In the genomic region with DNA sequence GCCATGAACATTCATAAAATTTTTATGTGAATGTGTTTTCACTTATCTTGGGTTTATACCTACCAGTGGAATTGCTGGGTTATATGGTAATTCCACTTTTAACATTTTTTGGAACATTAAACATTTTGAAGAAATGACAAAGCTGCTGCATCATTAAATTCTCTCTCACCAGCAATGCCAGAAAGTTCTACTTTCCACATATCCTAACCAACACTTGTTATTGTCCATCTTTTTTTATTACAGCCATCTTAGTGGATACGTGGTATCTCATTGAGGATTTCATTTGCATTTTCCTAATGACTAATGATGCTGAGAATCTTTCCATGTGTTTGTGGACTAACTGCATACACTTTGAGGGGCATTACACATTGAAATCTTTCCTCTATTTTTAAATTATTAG, we compare ENCODE assay signal across 33 cellular contexts.
DNase-seq lines count a peak whose midpoint lies in the region; ATAC-seq and TF ChIP-seq lines count a peak whose summit lies in the region.
"Had no signal": no experiment of that assay in that cellular context is flagged by ENCODE, and none has a peak within 500 bp of the region (broad histone marks: within the 10 kb centered on the region; RNA-seq: fewer than 3 reads in every experiment).

No MANE protein-coding gene starts in this region.

- no peak overlapping the region for H3K27ac ChIP-seq in HEK293 (ENCODE audit: extremely low read depth, low read depth, low read length)
- H3K27ac ChIP-seq in dorsolateral prefrontal cortex: peak overlapping the region in 30 of 59 donors; percentile 0 to 96 (median 70)
- no peak overlapping the region for H3K27ac ChIP-seq in upper lobe of left lung
- H3K27ac ChIP-seq: 22Rv1; A549; BLaER1; BLaER1 treated with 17β-estradiol and CSF1 and Interleukin-3, amounts not matched to agents 10 nM and 100 nM; C4-2B had no signal

- no peak overlapping the region for H3K4me3 Mint-ChIP-seq in T-helper 17 cell
- H3K4me3 Mint-ChIP-seq: B cell; CD14-positive monocyte; CD4-positive, alpha-beta memory T cell; CD4-positive, alpha-beta T cell; CD4-positive, CD25-positive, alpha-beta regulatory T cell; CD8-positive, alpha-beta memory T cell; CD8-positive, alpha-beta T cell had no signal

- POLR2A ChIA-PET in HEK293 (lab: Yijun Ruan, JAX): no interaction called here

- WGBS in upper lobe of left lung, 2 donors: 96% methylated on average over 1 of the region's 1 CpG

- intact Hi-C loops in dorsolateral prefrontal cortex (cut with DNase I): no loop called here

- peaks cover 36% of the 10 kb centered on the region for H3K4me1 Mint-ChIP-seq in T-helper 17 cell

- H3K36me3 Mint-ChIP-seq in T-helper 17 cell (ENCODE audit: low read depth): peaks cover 3% of the 10 kb centered on the region

- H3K27me3 ChIP-seq in dorsolateral prefrontal cortex: no peaks in the 10 kb centered on the region
- no peaks in the 10 kb centered on the region for H3K27me3 ChIP-seq in upper lobe of left lung
- H3K27me3 ChIP-seq: BE2C; BLaER1; BLaER1 treated with 17β-estradiol and CSF1 and Interleukin-3, amounts not matched to agents 10 nM and 100 nM had no signal

- H3K36me3 ChIP-seq in HEK293 (ENCODE audit: control insufficient read depth in 2 of 2, insufficient read depth in 1 of 2, low read length in 2 of 2): no peaks in the 10 kb centered on the region
- no peaks in the 10 kb centered on the region for H3K36me3 ChIP-seq in upper lobe of left lung
- H3K36me3 ChIP-seq: BE2C, BLaER1 had no signal

- CTCF ChIA-PET in HEK293 (lab: Yijun Ruan, JAX): interaction anchor here (0.6 to 1.0 kb wide), 3 partner anchors 18 to 45 kb away, joined by 3 read pairs; no protein-coding TSS in a partner anchor

- no peak for TF ChIP-seq POLR2A in upper lobe of left lung (IDR thresholded peaks at IDR 0.05)

- H3K9me3 ChIP-seq in HEK293 (ENCODE audit: control insufficient read depth, insufficient read depth, low read depth, low read length) (no peaks in the 10 kb centered on the region), T-helper 17 cell (ENCODE audit: control insufficient read depth, low read length, poor library complexity, severe bottlenecking) (no peaks in the 10 kb centered on the region), upper lobe of left lung (no peaks in the 10 kb centered on the region)
- H3K9me3 ChIP-seq: A549, BE2C, Caco-2 had no signal

- peaks cover 5% of the 10 kb centered on the region; the same call in 1 of the 2 replicates for H3K4me1 ChIP-seq in HEK293 (ENCODE audit: control insufficient read depth, insufficient read depth, low read length)
- H3K4me1 ChIP-seq in upper lobe of left lung: peaks cover 4 to 15% (median 10%) of the 10 kb centered on the region in 4 donors
- H3K4me1 ChIP-seq: BE2C had no signal

- H3K27me3 Mint-ChIP-seq in T-helper 17 cell: no peaks in the 10 kb centered on the region
- H3K27me3 Mint-ChIP-seq: B cell; CD4-positive, alpha-beta memory T cell; CD4-positive, alpha-beta T cell; CD4-positive, CD25-positive, alpha-beta regulatory T cell; CD8-positive, alpha-beta memory T cell had no signal

- H3K4me3 ChIP-seq in HEK293 (ENCODE audit: low read depth, low read length): no peak overlapping the region
- H3K4me3 ChIP-seq in dorsolateral prefrontal cortex: no peak overlapping the region
- H3K4me3 ChIP-seq in upper lobe of left lung: no peak overlapping the region
- H3K4me3 ChIP-seq: A549; BLaER1; BLaER1 treated with 17β-estradiol and CSF1 and Interleukin-3, amounts not matched to agents 10 nM and 100 nM had no signal

- peak overlapping the region; percentile 3 for H3K27ac Mint-ChIP-seq in T-helper 17 cell
- H3K27ac Mint-ChIP-seq: B cell; CD14-positive monocyte; CD4-positive, alpha-beta T cell; CD8-positive, alpha-beta T cell had no signal

- DNase-seq in T-helper 17 cell: no peak
- no peak for DNase-seq in dorsolateral prefrontal cortex
- DNase-seq in upper lobe of left lung: no peak
- no peak for DNase-seq in stimulated activated CD4-positive, alpha-beta T cell treated with anti-CD3 and anti-CD28 coated beads, Interleukin-1b, Interleukin-23, amount 100 ng/mL, for 48 hours
- no peak for DNase-seq in ureter (ENCODE audit: low spot score)
- DNase-seq: 8988T; ACHN; AML-193; BE2C; C1 segment of cervical spinal cord; Caco-2; Calu3; CD4-positive, alpha-beta memory T cell; CD4-positive, alpha-beta T cell; CD4-positive, CD25-positive, alpha-beta regulatory T cell; CD8-positive, alpha-beta memory T cell; CD8-positive, alpha-beta T cell; COR-L47; DMS 273 treated with DMSO at 0.1 percent for 48 hours; DMS153; DMS53; DMS79; DMS79 treated with DMSO at 0.1 percent for 48 hours; DND-41; EL had no signal

- TF ChIP-seq EP300 in upper lobe of left lung (IDR thresholded peaks at IDR 0.05): no peak

- ATAC-seq in T-helper 17 cell: no peak
- no peak for ATAC-seq in upper lobe of left lung (ENCODE audit: low FRiP score in 2 of 2)
- ATAC-seq: A549; CD8-positive, alpha-beta T cell had no signal

- TF ChIP-seq CTCF in HEK293 (tag by site-specific recombination; IDR thresholded peaks at IDR 0.05) (no peak), dorsolateral prefrontal cortex (IDR thresholded peaks at IDR 0.05 in 54 of 56, conservative IDR thresholded peaks at IDR 0.05 in 2 of 56; ENCODE audit: low read depth in 1 of 56, partially characterized antibody in 56 of 56) (no peak), upper lobe of left lung (IDR thresholded peaks at IDR 0.05) (no peak)

TF ChIP-seq in HEK293, 187 proteins besides CTCF, POLR2A, EP300 and RAD21:
- TF ChIP-seq BCL11B (tag by site-specific recombination; IDR thresholded peaks at IDR 0.05; ENCODE audit: low read depth): no peak
- peak; percentile 94 for TF ChIP-seq ZNF184 (tag by site-specific recombination; IDR thresholded peaks at IDR 0.05)
- no peak for TF ChIP-seq KLF8 (tag by site-specific recombination; IDR thresholded peaks at IDR 0.05)
- TF ChIP-seq ZNF274 (IDR thresholded peaks at IDR 0.05; ENCODE audit: low read length): no peak
- TF ChIP-seq ZNF274 (tag by site-specific recombination; IDR thresholded peaks at IDR 0.05; ENCODE audit: borderline replicate concordance): no peak
- TF ChIP-seq ZNF692 (tag by site-specific recombination; IDR thresholded peaks at IDR 0.05): no peak
TF ChIP-seq in HEK293: peak in this region for 1.

Comparison
In these comparisons a context has a peak if more than half of its experiments do, and no peak if none do; other contexts are left out.
1. H3K27ac ChIP-seq: peak in dorsolateral prefrontal cortex (30 of 59); none in HEK293 (single experiment) and upper lobe of left lung (0 of 4).